ENCODE assay signal across 28 cellular contexts in genomic region chr3:37867144-37867543, GRCh38.
"Had no signal": no experiment of that assay in that cellular context is flagged by ENCODE, and none has a peak within 500 bp of the region (broad histone marks: within the 10 kb centered on the region; RNA-seq: fewer than 3 reads in every experiment).

No MANE protein-coding gene starts in this region.

- DNase-seq: cortex of kidney; dermis blood vessel endothelial cell; dorsolateral prefrontal cortex; effector CD4-positive, alpha-beta T cell; effector CD8-positive, alpha-beta T cell; effector memory CD4-positive, alpha-beta T cell; effector memory CD8-positive, alpha-beta T cell; endodermal cell; erythroblast; esophagus squamous epithelium; foreskin fibroblast; foreskin keratinocyte; foreskin melanocyte; gastrocnemius medialis; glutamatergic neuron; head of caudate nucleus; heart left ventricle; heart right ventricle; hippocampal formation had no signal

- FAIRE-seq: endometrium, endothelial cell of umbilical vein, frontal cortex had no signal

- ATAC-seq: effector memory CD8-positive, alpha-beta T cell; esophagus mucosa; foreskin keratinocyte; gastrocnemius medialis; gastroesophageal sphincter; heart left ventricle; heart right ventricle had no signal

- H3K4me3 ChIP-seq: coronary artery, dorsolateral prefrontal cortex, esophagus muscularis mucosa, esophagus squamous epithelium, gastrocnemius medialis, gastroesophageal sphincter, heart left ventricle, heart right ventricle, hepatocyte had no signal

- H3K4me2 ChIP-seq: hepatocyte had no signal

- H3K27me3 ChIP-seq: dorsolateral prefrontal cortex, esophagus muscularis mucosa, esophagus squamous epithelium, foreskin keratinocyte, gastrocnemius medialis, gastroesophageal sphincter, heart left ventricle, heart right ventricle, hepatocyte had no signal

- H3K27ac ChIP-seq: coronary artery, dorsolateral prefrontal cortex, epithelial cell of prostate, esophagus muscularis mucosa, esophagus squamous epithelium, foreskin keratinocyte, gastrocnemius medialis, gastroesophageal sphincter, heart left ventricle, heart right ventricle, hepatocyte had no signal

- H3K9me3 ChIP-seq: gastrocnemius medialis had no signal

- H2AFZ ChIP-seq: hepatocyte had no signal

- H3K36me3 ChIP-seq: esophagus muscularis mucosa, esophagus squamous epithelium, gastrocnemius medialis, gastroesophageal sphincter, heart left ventricle, heart right ventricle had no signal
